8 cellular contexts compared by ENCODE assay signal in genomic region chr17:17752822-17753448, GRCh38.
DNase-seq lines count a peak whose midpoint lies in the region; ATAC-seq, FAIRE-seq and TF ChIP-seq lines count a peak whose summit lies in the region.

No MANE protein-coding gene starts in this region.

- intact Hi-C loops in GM12878 (cut with micrococcal nuclease; ENCODE audit: unreplicated experiment) (loop anchor here (1.0 kb wide), 1 partner anchor 29 kb away; no protein-coding TSS in a partner anchor), right lobe of liver (cut with DNase I) (no loop called here), tibial artery (cut with DNase I; ENCODE audit: low total_unique reads) (loop anchor here (2.0 kb wide), 1 partner anchor 26 kb away; no protein-coding TSS in a partner anchor)

- H3K4me2 ChIP-seq in GM12878 (ENCODE audit: control insufficient read depth, insufficient read depth) = peak overlapping the region; percentile 82

- RAD21 ChIA-PET in GM12878 (lab: Charles Lee; ENCODE audit: unreplicated experiment) = no interaction called here

- POLR2A ChIA-PET in GM12878 (lab: Charles Lee) = no interaction called here

- H3K9ac ChIP-seq in GM12878 (ENCODE audit: control insufficient read depth, insufficient read depth, low read length) = peak overlapping the region; percentile 68

- H3K27ac Mint-ChIP-seq in activated CD8-positive, alpha-beta memory T cell treated with anti-CD3 and anti-CD28 coated beads, Interleukin-2, amount 10 ng/mL, durations not matched to agents 7 days and 5 days = peak overlapping the region; percentile 88

- H3K9me3 Mint-ChIP-seq in activated CD8-positive, alpha-beta memory T cell treated with anti-CD3 and anti-CD28 coated beads, Interleukin-2, amount 10 ng/mL, durations not matched to agents 7 days and 5 days (ENCODE audit: low read depth) = no peaks in the 10 kb centered on the region

- no peak overlapping the region; the same call in 1 of the 2 replicates for H2AFZ ChIP-seq in GM12878 (ENCODE audit: control insufficient read depth, low read depth, low read length)

- H3K4me1 ChIP-seq in GM12878 (ENCODE audit: control insufficient read depth, insufficient read depth, low read length) (peaks cover 59% of the 10 kb centered on the region), right lobe of liver (peaks cover 0 to 8% (median 4%) of the 10 kb centered on the region in 4 donors), tibial artery (peaks cover 0 to 37% (median 36%) of the 10 kb centered on the region in 4 donors)

- BruUV-seq in GM12878 (replicated peaks; lab: Mats Ljungman, UMichigan) = no TSS peak

- ATAC-seq in activated CD8-positive, alpha-beta memory T cell treated with anti-CD3 and anti-CD28 coated beads, Interleukin-2, amount 10 ng/mL, durations not matched to agents 7 days and 5 days = no peak
- ATAC-seq in GM12878 = no peak
- ATAC-seq in right lobe of liver = no peak
- no peak for ATAC-seq in HG02588 (IDR thresholded peaks at IDR 0.05; ENCODE audit: unreplicated experiment)

- no peak for TF ChIP-seq EP300 in GM12878 (IDR thresholded peaks at IDR 0.05; ENCODE audit: borderline replicate concordance in 1 of 2, control insufficient read depth in 1 of 2, low read depth in 2 of 2, low read length in 2 of 2)

- H3K36me3 ChIP-seq in GM12878 (ENCODE audit: control insufficient read depth in 2 of 2, insufficient read depth in 2 of 2, low read length in 1 of 2) (peaks cover 0 to 11% of the 10 kb centered on the region in 2 experiments; a peak in 2 of 4 replicates), right lobe of liver (no peaks in the 10 kb centered on the region), tibial artery (no peaks in the 10 kb centered on the region)

- SMC1A ChIA-PET in GM12878 (lab: Charles Lee; ENCODE audit: uncharacterized antibody, unreplicated experiment) = no interaction called here

- H3K4me3 ChIP-seq in GM12878 (peak overlapping the region; percentile 77), right lobe of liver (peak overlapping the region; percentile 35 to 61 (median 44)), tibial artery (peak overlapping the region; percentile 51 to 52)

- H4K20me1 ChIP-seq in GM12878 (ENCODE audit: control insufficient read depth, insufficient read depth) = no peaks in the 10 kb centered on the region

- H3K27me3 Mint-ChIP-seq in activated CD8-positive, alpha-beta memory T cell treated with anti-CD3 and anti-CD28 coated beads, Interleukin-2, amount 10 ng/mL, durations not matched to agents 7 days and 5 days = no peaks in the 10 kb centered on the region

- in situ Hi-C loops in GM12878 (cut with MboI) = no loop called here

- DNase-seq in activated CD8-positive, alpha-beta memory T cell treated with anti-CD3 and anti-CD28 coated beads, Interleukin-2, amount 10 ng/mL, durations not matched to agents 7 days and 5 days = no peak
- DNase-seq in activated CD8-positive, alpha-beta memory T cell treated with anti-CD3 and anti-CD28 coated beads for 24 hours = no peak
- no peak for DNase-seq in GM12878 (ENCODE audit: low read depth, low spot score)
- no peak for DNase-seq in right lobe of liver
- no peak for DNase-seq in tibial artery
- no peak for DNase-seq in iPS-NIHi7 (ENCODE audit: extremely low spot score)
- DNase-seq in NCI-H345 (lab: John Stamatoyannopoulos, UW) = no peak

- TF ChIP-seq CTCF in GM12878 (IDR thresholded peaks at IDR 0.05 in 2 of 3, conservative IDR thresholded peaks at IDR 0.05 in 1 of 3; ENCODE audit: control insufficient read depth in 2 of 3, extremely low read depth in 1 of 3, insufficient read depth in 1 of 3, low read depth in 3 of 3, low read length in 3 of 3) (no peak), right lobe of liver (IDR thresholded peaks at IDR 0.05) (no peak), tibial artery (IDR thresholded peaks at IDR 0.05) (no peak)

- no peak for FAIRE-seq in GM12878 (lab: Jason Lieb, UNC)

- peak; percentile 33; the same call in 1 of the 2 replicates for TF ChIP-seq POLR2A in GM12878 (IDR thresholded peaks at IDR 0.05; ENCODE audit: low read depth, low read length)
- no peak for TF ChIP-seq POLR2A in right lobe of liver (IDR thresholded peaks at IDR 0.05)

- H3K79me2 ChIP-seq in GM12878 (ENCODE audit: control insufficient read depth, insufficient read depth, low read length) = peaks cover 38% of the 10 kb centered on the region

- peaks cover 68% of the 10 kb centered on the region for H3K4me1 Mint-ChIP-seq in activated CD8-positive, alpha-beta memory T cell treated with anti-CD3 and anti-CD28 coated beads, Interleukin-2, amount 10 ng/mL, durations not matched to agents 7 days and 5 days

- H3K27ac ChIP-seq in GM12878 (ENCODE audit: control insufficient read depth, insufficient read depth) = peak overlapping the region; percentile 77
- peak overlapping the region; percentile 29 to 75 (median 55) for H3K27ac ChIP-seq in right lobe of liver
- H3K27ac ChIP-seq in tibial artery = peak overlapping the region; percentile 69 to 77

- CTCF ChIA-PET in activated CD8-positive, alpha-beta memory T cell treated with anti-CD3 and anti-CD28 coated beads, Interleukin-2, amount 10 ng/mL, durations not matched to agents 7 days and 5 days (lab: Charles Lee) = no interaction called here
- CTCF ChIA-PET in GM12878 (lab: Yijun Ruan, JAX) = no interaction called here

- no peaks in the 10 kb centered on the region for H3K36me3 Mint-ChIP-seq in activated CD8-positive, alpha-beta memory T cell treated with anti-CD3 and anti-CD28 coated beads, Interleukin-2, amount 10 ng/mL, durations not matched to agents 7 days and 5 days

- H3K4me3 Mint-ChIP-seq in activated CD8-positive, alpha-beta memory T cell treated with anti-CD3 and anti-CD28 coated beads, Interleukin-2, amount 10 ng/mL, durations not matched to agents 7 days and 5 days = peak overlapping the region; percentile 83

- 23% methylated on average over 11 of the region's 11 CpGs for WGBS in GM12878 (ENCODE audit: insufficient coverage, insufficient replicate concordance, low lambda C conversion rate, missing lambda C conversion rate)
- WGBS in right lobe of liver (ENCODE audit: insufficient coverage, low coverage, low lambda C conversion rate, missing lambda C conversion rate) = 54% methylated on average over 8 of the region's 11 CpGs

- TF ChIP-seq RAD21 in GM12878 (IDR thresholded peaks at IDR 0.05; ENCODE audit: insufficient read depth, low read depth, low read length) = no peak

- H3K9me3 ChIP-seq in GM12878 (replicated peaks; ENCODE audit: control insufficient read depth, insufficient read depth, low read length) (no peaks in the 10 kb centered on the region; the same call in 2 of the 3 replicates), right lobe of liver (no peaks in the 10 kb centered on the region), tibial artery (no peaks in the 10 kb centered on the region)

- H3K27me3 ChIP-seq in GM12878 (replicated peaks in 1 of 2; ENCODE audit: control insufficient read depth in 2 of 2, insufficient read depth in 2 of 2, low read length in 1 of 2) (no peaks in the 10 kb centered on the region), right lobe of liver (no peaks in the 10 kb centered on the region), tibial artery (no peaks in the 10 kb centered on the region)

TF ChIP-seq in GM12878, 131 proteins besides CTCF, POLR2A, EP300 and RAD21:
- TF ChIP-seq RELA (IDR thresholded peaks at IDR 0.05; ENCODE audit: borderline replicate concordance, partially characterized antibody) (no peak), FOXK2 (IDR thresholded peaks at IDR 0.05) (no peak), ZNF622 (IDR thresholded peaks at IDR 0.05) (no peak), IKZF2 (IDR thresholded peaks at IDR 0.05) (no peak), DPF2 (IDR thresholded peaks at IDR 0.05) (peak; percentile 75; the same call in 1 of the 2 replicates), NRF1 (conservative IDR thresholded peaks at IDR 0.05; ENCODE audit: low read depth, low read length) (no peak), ZNF24 (IDR thresholded peaks at IDR 0.05) (no peak), MLLT1 (IDR thresholded peaks at IDR 0.05) (no peak), SREBF2 (IDR thresholded peaks at IDR 0.05; ENCODE audit: low read length) (no peak), GATAD2B (conservative IDR thresholded peaks at IDR 0.05; ENCODE audit: low read depth) (0 out of 2 replicates have a peak, but pooled peaks have one; percentile 5), SMAD5 (IDR thresholded peaks at IDR 0.05; ENCODE audit: low read depth) (0 out of 2 replicates have a peak, but pooled peaks have one; percentile 2), RFX5 (IDR thresholded peaks at IDR 0.05; ENCODE audit: low read depth, low read length) (no peak), ZSCAN29 (IDR thresholded peaks at IDR 0.05) (no peak)

Comparison
In these comparisons a context has a peak if more than half of its experiments do, and no peak if none do; other contexts are left out.
1. intact Hi-C loops: an anchor here in GM12878 (1.0 kb wide) and tibial artery (2.0 kb wide); none called in right lobe of liver.